In genomic region chr7:30845426-30846135, GRCh38 we compare ENCODE assay signal across 8 cellular contexts.
A peak's percentile ranks its signal among the peaks of the same experiment; 100 is the strongest.
DNase-seq lines count a peak whose midpoint lies in the region; TF ChIP-seq lines count a peak whose summit lies in the region.

No MANE protein-coding gene starts in this region.

- peak overlapping the region; percentile 7; the same call in 1 of the 2 replicates for H3K27ac ChIP-seq in 22Rv1
- H3K27ac ChIP-seq in esophagus (ENCODE audit: low read depth in 2 of 2, low read length in 1 of 2), result peak overlapping the region; percentile 71 to 81
- peak overlapping the region; percentile 82 for H3K27ac ChIP-seq in muscle layer of colon (ENCODE audit: low read depth, low read length)

- WGBS in esophagus, 2 donors, result 57% methylated on average over 15 of the region's 15 CpGs

- H3K9ac ChIP-seq in muscle layer of colon (ENCODE audit: low read length), result no peak overlapping the region

- H3K4me1 ChIP-seq in esophagus (ENCODE audit: control insufficient read depth in 2 of 2, insufficient read depth in 2 of 2, low read length in 1 of 2) (peaks cover 0 to 3% of the 10 kb centered on the region in 2 donors), muscle layer of colon (ENCODE audit: insufficient read depth, low read length) (peaks cover 49% of the 10 kb centered on the region)

- no peak for TF ChIP-seq CTCF in 22Rv1 (IDR thresholded peaks at IDR 0.05)

- H3K9me3 ChIP-seq in esophagus (ENCODE audit: control insufficient read depth in 2 of 2, insufficient read depth in 1 of 2, low read depth in 1 of 2, low read length in 1 of 2), result no peaks in the 10 kb centered on the region
- H3K9me3 ChIP-seq in muscle layer of colon (ENCODE audit: low read length), result no peaks in the 10 kb centered on the region

- H3K4me3 ChIP-seq in esophagus (ENCODE audit: low read depth in 1 of 2, low read length in 2 of 2) (no peak overlapping the region), muscle layer of colon (ENCODE audit: low read depth in 1 of 2, low read length in 2 of 2) (no peak overlapping the region)

- peak; percentile 44 for DNase-seq in NCI-H446 treated with DMSO at 0.1 percent for 48 hours (lab: John Stamatoyannopoulos, UW)
- DNase-seq in NCI-H2029 treated with DMSO at 0.1 percent for 48 hours (lab: John Stamatoyannopoulos, UW), result no peak
- DNase-seq in NCI-H1048 (lab: John Stamatoyannopoulos, UW), result no peak
- no peak for DNase-seq in NCI-H774 (lab: John Stamatoyannopoulos, UW)
- no peak for DNase-seq in activated CD4-positive, CD25-positive, alpha-beta regulatory T cell (lab: John Stamatoyannopoulos, UW)

- H3K27me3 ChIP-seq in esophagus (ENCODE audit: control insufficient read depth in 1 of 2, insufficient read depth in 2 of 2, low read length in 2 of 2) (no peaks in the 10 kb centered on the region), muscle layer of colon (ENCODE audit: control insufficient read depth in 1 of 2, insufficient read depth in 2 of 2, low read length in 2 of 2) (no peaks in the 10 kb centered on the region)

- H3K36me3 ChIP-seq in esophagus (ENCODE audit: control insufficient read depth in 2 of 2, insufficient read depth in 2 of 2, low read length in 1 of 2) (no peaks in the 10 kb centered on the region), muscle layer of colon (ENCODE audit: insufficient read depth, low read length) (no peaks in the 10 kb centered on the region)

Comparison
In these comparisons a context has a peak if more than half of its experiments do, and no peak if none do; other contexts are left out.
1. H3K27ac ChIP-seq: peak in every context shown above with its lines; median percentile 82 in muscle layer of colon; 76 in esophagus; 7 in 22Rv1.